In genomic region chr7:24718977-24719491, GRCh38 we compare ENCODE assay signal across 13 cellular contexts. TPM values are rescaled to one million over a fixed set of nuclear protein-coding genes. Genes with fewer than 3 reads are reported as not detected.
A peak's percentile ranks its signal among the peaks of the same experiment; 100 is the strongest.
DNase-seq lines count a peak whose midpoint lies in the region; ATAC-seq and TF ChIP-seq lines count a peak whose summit lies in the region.
"Had no signal": no experiment of that assay in that cellular context is flagged by ENCODE, and none has a peak within 500 bp of the region (broad histone marks: within the 10 kb centered on the region; RNA-seq: fewer than 3 reads in every experiment).

No MANE protein-coding gene starts in this region.

- H3K4me1 Mint-ChIP-seq in osteocyte (ENCODE audit: unreplicated experiment): peaks cover 2% of the 10 kb centered on the region

- no peaks in the 10 kb centered on the region for H3K9me3 ChIP-seq in KOPT-K1 (ENCODE audit: insufficient read depth, low read length, poor library complexity, severe bottlenecking)
- H3K9me3 ChIP-seq: A549, gastrocnemius medialis, prostate gland had no signal

- no peak overlapping the region for H3K27ac Mint-ChIP-seq in osteocyte (ENCODE audit: unreplicated experiment)

- H3K36me3 Mint-ChIP-seq in osteocyte (ENCODE audit: unreplicated experiment): peaks cover 6% of the 10 kb centered on the region

- H3K36me3 ChIP-seq in KOPT-K1 (ENCODE audit: insufficient read depth, low read length): no peaks in the 10 kb centered on the region
- H3K36me3 ChIP-seq: gastrocnemius medialis, prostate gland had no signal

- no peak overlapping the region for H3K4me3 Mint-ChIP-seq in osteocyte (ENCODE audit: unreplicated experiment)

- no peak for TF ChIP-seq CTCF in osteocyte (IDR thresholded peaks at IDR 0.05)

- H3K27me3 Mint-ChIP-seq in osteocyte (ENCODE audit: unreplicated experiment): no peaks in the 10 kb centered on the region

- no peaks in the 10 kb centered on the region for H3K9me3 Mint-ChIP-seq in osteocyte (ENCODE audit: unreplicated experiment)

- ATAC-seq in HG02610 (IDR thresholded peaks at IDR 0.05; ENCODE audit: unreplicated experiment): peak; percentile 68
- ATAC-seq: A549, gastrocnemius medialis had no signal

- DNase-seq in NCI-H510A treated with DMSO at 0.1 percent for 48 hours (lab: John Stamatoyannopoulos, UW) (peak; percentile 27), NCI-H510A (lab: John Stamatoyannopoulos, UW) (no peak), osteocyte (ENCODE audit: extremely low spot score, unreplicated experiment) (peak; percentile 49), OCI-M2 (lab: John Stamatoyannopoulos, UW; ENCODE audit: unreplicated experiment) (no peak), epidermal melanocyte (ENCODE audit: insufficient read length, low spot score) (no peak), NCI-H524 treated with DMSO at 0.1 percent for 48 hours (lab: John Stamatoyannopoulos, UW) (no peak)
- DNase-seq: gastrocnemius medialis, SIG-M5, substantia nigra had no signal

- peak overlapping the region; percentile 44 for H3K27ac ChIP-seq in KOPT-K1 (ENCODE audit: low read depth, low read length, poor library complexity, severe bottlenecking)
- H3K27ac ChIP-seq: A549, gastrocnemius medialis, prostate gland had no signal

RNA-seq across cellular contexts. Expression of gene GSDME, which starts 38.2 kb away (rescaled TPM):
- total RNA-seq in osteocyte: 10.2 and 11.9 TPM in 2 replicates

Comparison
In these comparisons a context has a peak if more than half of its experiments do, and no peak if none do; other contexts are left out.
1. DNase-seq: peak in NCI-H510A treated with DMSO at 0.1 percent for 48 hours (single experiment) and osteocyte (single experiment); none in NCI-H510A (single experiment), OCI-M2 (single experiment), epidermal melanocyte (single experiment) and NCI-H524 treated with DMSO at 0.1 percent for 48 hours (single experiment).